9 cellular contexts compared by ENCODE assay signal in genomic region chr18:77478619-77479018, GRCh38.
DNase-seq lines count a peak whose midpoint lies in the region; ATAC-seq and TF ChIP-seq lines count a peak whose summit lies in the region.
"Had no signal": no experiment of that assay in that cellular context is flagged by ENCODE, and none has a peak within 500 bp of the region (broad histone marks: within the 10 kb centered on the region; RNA-seq: fewer than 3 reads in every experiment).

No MANE protein-coding gene starts in this region.

- H3K27ac ChIP-seq in Panc1 (ENCODE audit: low read length), result no peak overlapping the region
- peak overlapping the region in 9 of 12 donors; percentile 15 to 68 (median 59) for H3K27ac ChIP-seq in heart left ventricle
- H3K27ac ChIP-seq in testis, result no peak overlapping the region

- H3K4me3 Mint-ChIP-seq in activated CD4-positive, alpha-beta memory T cell treated with anti-CD3 and anti-CD28 coated beads for 36 hours, result no peak overlapping the region
- H3K4me3 Mint-ChIP-seq in stimulated activated naive B cell treated with anti-CD40 and anti-IgM and Interleukin-4, amounts not matched to agents 10 μg/mL and 1 μg/mL and 100 μg/mL, for 72 hours, result no peak overlapping the region
- H3K4me3 Mint-ChIP-seq: stimulated activated naive CD8-positive, alpha-beta T cell treated with anti-CD3 and anti-CD28 coated beads, Interleukin-15, Interleukin-2, amounts not matched to agents 100 ng/mL and 50 ng/mL, for 24 hours had no signal

- no TSS peak for BruUV-seq in Panc1 (replicated peaks; lab: Mats Ljungman, UMichigan)

- ATAC-seq in Panc1 (peak; percentile 72), heart left ventricle (peak; percentile 88 to 97 (median 94)), GM18520 (IDR thresholded peaks at IDR 0.05; ENCODE audit: unreplicated experiment) (no peak)
- no peak for ATAC-seq in stimulated activated naive B cell treated with anti-CD40 and anti-IgM and Interleukin-4, amounts not matched to agents 10 μg/mL and 1 μg/mL and 100 μg/mL, for 72 hours (replicated peaks)

- H3K4me1 ChIP-seq in Panc1 (ENCODE audit: control insufficient read depth, insufficient read depth, low read length) (no peaks in the 10 kb centered on the region), heart left ventricle (peaks cover 0 to 7% (median 0%) of the 10 kb centered on the region in 12 donors), testis (no peaks in the 10 kb centered on the region)

- TF ChIP-seq POLR2A in heart left ventricle (IDR thresholded peaks at IDR 0.05) (no peak), testis (IDR thresholded peaks at IDR 0.05) (no peak)

- H3K4me1 Mint-ChIP-seq in activated CD4-positive, alpha-beta memory T cell treated with anti-CD3 and anti-CD28 coated beads for 36 hours (ENCODE audit: low read depth), result no peaks in the 10 kb centered on the region
- H3K4me1 Mint-ChIP-seq in stimulated activated naive B cell treated with anti-CD40 and anti-IgM and Interleukin-4, amounts not matched to agents 10 μg/mL and 1 μg/mL and 100 μg/mL, for 72 hours, result no peaks in the 10 kb centered on the region

- H3K27ac Mint-ChIP-seq in activated CD4-positive, alpha-beta memory T cell treated with anti-CD3 and anti-CD28 coated beads for 36 hours, result no peak overlapping the region
- no peak overlapping the region for H3K27ac Mint-ChIP-seq in stimulated activated naive B cell treated with anti-CD40 and anti-IgM and Interleukin-4, amounts not matched to agents 10 μg/mL and 1 μg/mL and 100 μg/mL, for 72 hours
- H3K27ac Mint-ChIP-seq: stimulated activated naive CD8-positive, alpha-beta T cell treated with anti-CD3 and anti-CD28 coated beads, Interleukin-15, Interleukin-2, amounts not matched to agents 100 ng/mL and 50 ng/mL, for 24 hours had no signal

- H3K27me3 ChIP-seq in Panc1 (ENCODE audit: control insufficient read depth, insufficient read depth, low read length) (0 out of 2 replicates have a peak, but pooled peaks cover 5% of the 10 kb centered on the region), heart left ventricle (peaks cover 0 to 10% (median 0%) of the 10 kb centered on the region in 9 donors), testis (no peaks in the 10 kb centered on the region)

- in situ Hi-C loops in Panc1 (cut with HindIII; ENCODE audit: low pct_unique_long_range_greater_than_20kb, low sequenced_read_pairs), result no loop called here

- no peaks in the 10 kb centered on the region for H3K36me3 ChIP-seq in Panc1 (ENCODE audit: control insufficient read depth, insufficient read depth, low read length)
- no peaks in the 10 kb centered on the region for H3K36me3 ChIP-seq in heart left ventricle
- H3K36me3 ChIP-seq in testis (ENCODE audit: low read depth, missing control alignments), result no peaks in the 10 kb centered on the region

- peaks cover 8% of the 10 kb centered on the region for H3K27me3 Mint-ChIP-seq in activated CD4-positive, alpha-beta memory T cell treated with anti-CD3 and anti-CD28 coated beads for 36 hours
- peaks cover 10 to 20% of the 10 kb centered on the region in 2 donors for H3K27me3 Mint-ChIP-seq in stimulated activated naive B cell treated with anti-CD40 and anti-IgM and Interleukin-4, amounts not matched to agents 10 μg/mL and 1 μg/mL and 100 μg/mL, for 72 hours

- H3K4me3 ChIP-seq in Panc1 (ENCODE audit: low read depth in 2 of 2, low read length in 2 of 2) (no peak overlapping the region), heart left ventricle (no peak overlapping the region), testis (no peak overlapping the region)

- intact Hi-C loops in Panc1 (cut with micrococcal nuclease; ENCODE audit: unreplicated experiment), result no loop called here
- intact Hi-C loops in heart left ventricle (cut with DNase I), result loop anchor here in 1 of 10 donors (10.0 kb wide), 1 partner anchor 176 kb away; no protein-coding TSS in a partner anchor
- intact Hi-C loops in testis (cut with DNase I; ENCODE audit: low total_unique reads), result no loop called here
- intact Hi-C loops in activated CD4-positive, alpha-beta memory T cell treated with anti-CD3 and anti-CD28 coated beads for 36 hours (cut with micrococcal nuclease), result no loop called here

- H3K9me3 ChIP-seq in Panc1 (ENCODE audit: control insufficient read depth, insufficient read depth, low read depth, low read length) (no peaks in the 10 kb centered on the region), heart left ventricle (peaks cover 0 to 7% (median 0%) of the 10 kb centered on the region in 12 donors), testis (no peaks in the 10 kb centered on the region)

- WGBS in heart left ventricle, 4 donors, result 11 to 29% (median 27%) methylated on average over 6 of the region's 6 CpGs
- 42 to 50% methylated on average over 6 of the region's 6 CpGs for whole genome bisulfite sequencing in testis, 2 donors

- CTCF ChIA-PET in Panc1 (lab: Charles Lee), result no interaction called here
- CTCF ChIA-PET in activated CD4-positive, alpha-beta memory T cell treated with anti-CD3 and anti-CD28 coated beads for 36 hours (lab: Charles Lee), result no interaction called here

- no peaks in the 10 kb centered on the region for H3K36me3 Mint-ChIP-seq in activated CD4-positive, alpha-beta memory T cell treated with anti-CD3 and anti-CD28 coated beads for 36 hours
- H3K36me3 Mint-ChIP-seq in stimulated activated naive B cell treated with anti-CD40 and anti-IgM and Interleukin-4, amounts not matched to agents 10 μg/mL and 1 μg/mL and 100 μg/mL, for 72 hours, result no peaks in the 10 kb centered on the region

- POLR2A ChIA-PET in Panc1 (lab: Charles Lee), result no interaction called here
- POLR2A ChIA-PET in activated CD4-positive, alpha-beta memory T cell treated with anti-CD3 and anti-CD28 coated beads for 36 hours (lab: Charles Lee), result no interaction called here

- TF ChIP-seq CTCF in Panc1 (IDR thresholded peaks at IDR 0.05) (peak; percentile 48), heart left ventricle (IDR thresholded peaks at IDR 0.05) (peak in 7 of 12 donors; percentile 9 to 42 (median 37)), testis (IDR thresholded peaks at IDR 0.05) (peak in 1 of 3 experiments; percentile 16)

- DNase-seq in DMS 273 (lab: John Stamatoyannopoulos, UW; ENCODE audit: unreplicated experiment), result peak; percentile 30
- DNase-seq in DMS 273 treated with DMSO at 0.1 percent for 48 hours (lab: John Stamatoyannopoulos, UW), result no peak
- peak; percentile 8 for DNase-seq in Panc1 (ENCODE audit: low read depth, low spot score)
- DNase-seq in heart left ventricle, result peak in 4 of 5 donors; percentile 50 to 76 (median 59)
- DNase-seq in testis, result peak; percentile 34
- no peak for DNase-seq in activated CD4-positive, alpha-beta memory T cell treated with anti-CD3 and anti-CD28 coated beads for 36 hours
- DNase-seq in stimulated activated naive B cell treated with anti-CD40 and anti-IgM and Interleukin-4, amounts not matched to agents 10 μg/mL and 1 μg/mL and 100 μg/mL, for 72 hours, result no peak

- no peaks in the 10 kb centered on the region for H3K9me3 Mint-ChIP-seq in activated CD4-positive, alpha-beta memory T cell treated with anti-CD3 and anti-CD28 coated beads for 36 hours
- H3K9me3 Mint-ChIP-seq in stimulated activated naive B cell treated with anti-CD40 and anti-IgM and Interleukin-4, amounts not matched to agents 10 μg/mL and 1 μg/mL and 100 μg/mL, for 72 hours, result no peaks in the 10 kb centered on the region

Comparison
In these comparisons a context has a peak if more than half of its experiments do, and no peak if none do; other contexts are left out.
1. DNase-seq: peak in DMS 273 (single experiment), Panc1 (single experiment), heart left ventricle (4 of 5) and testis (single experiment); none in DMS 273 treated with DMSO at 0.1 percent for 48 hours (single experiment), activated CD4-positive, alpha-beta memory T cell treated with anti-CD3 and anti-CD28 coated beads for 36 hours (single experiment) and stimulated activated naive B cell treated with anti-CD40 and anti-IgM and Interleukin-4, amounts not matched to agents 10 μg/mL and 1 μg/mL and 100 μg/mL, for 72 hours (single experiment).
2. ATAC-seq: peak in Panc1 (single experiment) and heart left ventricle (4 of 4); none in GM18520 (single experiment) and stimulated activated naive B cell treated with anti-CD40 and anti-IgM and Interleukin-4, amounts not matched to agents 10 μg/mL and 1 μg/mL and 100 μg/mL, for 72 hours (0 of 2).
3. H3K27ac ChIP-seq: peak in heart left ventricle (9 of 12); none in Panc1 (single experiment) and testis (0 of 2).